ENCODE assay signal across 21 cellular contexts in the genomic region with DNA sequence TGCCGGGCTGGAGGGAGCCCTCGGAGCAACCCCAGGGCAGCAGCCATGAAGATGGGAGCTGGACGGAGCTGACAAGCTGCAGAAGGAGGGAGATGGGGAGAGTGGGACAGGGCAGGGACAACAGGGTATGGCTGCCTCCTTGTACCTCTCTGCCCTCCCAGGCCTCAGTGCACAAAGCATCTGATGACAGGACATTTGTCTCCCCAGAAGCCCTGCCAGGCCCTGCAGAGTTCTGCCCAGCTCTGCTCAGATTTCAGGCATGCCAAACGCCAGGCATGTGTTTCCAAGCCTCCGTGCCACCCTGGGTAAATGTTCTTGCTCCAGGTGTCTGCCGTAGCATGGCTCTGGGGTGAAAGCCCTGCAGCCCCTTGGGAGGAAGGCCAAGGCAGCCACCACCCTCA. TPM values are rescaled to one million over a fixed set of nuclear protein-coding genes. Genes with fewer than 3 reads are reported as not detected.
DNase-seq lines count a peak whose midpoint lies in the region; TF ChIP-seq lines count a peak whose summit lies in the region.
"Had no signal": no experiment of that assay in that cellular context is flagged by ENCODE, and none has a peak within 500 bp of the region (broad histone marks: within the 10 kb centered on the region; RNA-seq: fewer than 3 reads in every experiment).

No MANE protein-coding gene starts in this region.

- no peaks in the 10 kb centered on the region for H3K36me3 ChIP-seq in mammary epithelial cell (ENCODE audit: insufficient read depth, low read length)
- H3K36me3 ChIP-seq in neuronal stem cell (replicated peaks in 1 of 2; ENCODE audit: control insufficient read depth in 2 of 2, insufficient read depth in 2 of 2, low read length in 2 of 2): peaks cover 5 to 17% of the 10 kb centered on the region in 2 donors
- H3K36me3 ChIP-seq in CD8-positive, alpha-beta memory T cell (ENCODE audit: insufficient read depth, low read length): no peaks in the 10 kb centered on the region

- H3K4me1 ChIP-seq in mammary epithelial cell (ENCODE audit: insufficient read depth, low read length) (peaks cover 40% of the 10 kb centered on the region), neuronal stem cell (ENCODE audit: control insufficient read depth in 2 of 2, insufficient read depth in 1 of 2, low read depth in 1 of 2, low read length in 2 of 2) (peaks cover 0 to 14% of the 10 kb centered on the region in 2 donors)
- H3K4me1 ChIP-seq in CD8-positive, alpha-beta memory T cell (ENCODE audit: insufficient read depth, low read length): peaks cover 39% of the 10 kb centered on the region

- no peak overlapping the region for H3K4ac ChIP-seq in neuronal stem cell (ENCODE audit: low read length)

- H3K9ac ChIP-seq in mammary epithelial cell (ENCODE audit: insufficient read depth, low read length) (no peak overlapping the region), neuronal stem cell (ENCODE audit: low read depth, low read length, poor library complexity) (no peak overlapping the region)

- H4K91ac ChIP-seq in neuronal stem cell (ENCODE audit: low read depth, low read length, poor library complexity): no peak overlapping the region

- no peak overlapping the region for H2BK5ac ChIP-seq in neuronal stem cell (ENCODE audit: low read length)

- no peak overlapping the region for H2BK120ac ChIP-seq in neuronal stem cell (ENCODE audit: low read depth, low read length)

- H3K4me2 ChIP-seq in mammary epithelial cell (ENCODE audit: insufficient read depth, low read depth, low read length) (no peak overlapping the region), neuronal stem cell (ENCODE audit: insufficient read depth, low read length, poor library complexity, severe bottlenecking) (no peak overlapping the region)

- H2AK5ac ChIP-seq in neuronal stem cell (ENCODE audit: low read depth, low read length): no peak overlapping the region

- H3K23ac ChIP-seq in neuronal stem cell (ENCODE audit: low read depth, low read length, poor library complexity): peak overlapping the region; percentile 43

- no peak overlapping the region for H2BK12ac ChIP-seq in neuronal stem cell (ENCODE audit: low read length)

- peak; percentile 37 to 52 for DNase-seq in T47D (ENCODE audit: low read depth in 1 of 2, low spot score in 1 of 2)
- DNase-seq in mammary epithelial cell: no peak
- peak; percentile 78 for DNase-seq in cardiac septum (ENCODE audit: low spot score)
- no peak for DNase-seq in neuronal stem cell (ENCODE audit: low spot score)
- DNase-seq in ureter (ENCODE audit: low spot score): peak; percentile 43
- DNase-seq in cerebellum (ENCODE audit: low spot score): no peak
- DNase-seq in HK-2 (ENCODE audit: unreplicated experiment): no peak
- no peak for DNase-seq in CD8-positive, alpha-beta memory T cell
- DNase-seq: activated CD8-positive, alpha-beta T cell treated with anti-CD3 and anti-CD28 coated beads for 36 hours; activated naive CD4-positive, alpha-beta T cell treated with anti-CD3 and anti-CD28 coated beads, Interleukin-2, amount 10 ng/mL, durations not matched to agents 7 days and 5 days; activated T-cell treated with anti-CD3 and anti-CD28 coated beads, Interleukin-2, amount 50 U/mL, for 24 hours; dermis blood vessel endothelial cell; foreskin melanocyte; H9; NCI-H1417; stimulated activated CD4-positive, alpha-beta T cell treated with anti-CD3 and anti-CD28 coated beads, Interleukin-2, amount 100 ng/mL, for 48 hours; T1000 had no signal

- TF ChIP-seq CTCF in mammary epithelial cell (conservative IDR thresholded peaks at IDR 0.05 in 1 of 2, IDR thresholded peaks at IDR 0.05 in 1 of 2; ENCODE audit: extremely low read depth in 1 of 2, insufficient read depth in 1 of 2, low read depth in 1 of 2, low read length in 2 of 2): no peak

- H3K27ac ChIP-seq in mammary epithelial cell (ENCODE audit: insufficient read depth, low read depth, low read length) (no peak overlapping the region), neuronal stem cell (replicated peaks; ENCODE audit: low read length) (no peak overlapping the region)
- no peak overlapping the region for H3K27ac ChIP-seq in CD8-positive, alpha-beta memory T cell (ENCODE audit: low read depth, low read length)

- no peak overlapping the region for H4K8ac ChIP-seq in neuronal stem cell (ENCODE audit: low read depth, low read length)

- no peak overlapping the region for H3K27ac Mint-ChIP-seq in CD8-positive, alpha-beta memory T cell
- H3K27ac Mint-ChIP-seq: activated CD8-positive, alpha-beta T cell treated with anti-CD3 and anti-CD28 coated beads for 36 hours; activated naive CD4-positive, alpha-beta T cell treated with anti-CD3 and anti-CD28 coated beads, Interleukin-2, amount 10 ng/mL, durations not matched to agents 7 days and 5 days; activated T-cell treated with anti-CD3 and anti-CD28 coated beads, Interleukin-2, amount 50 U/mL, for 24 hours; H9; stimulated activated naive CD8-positive, alpha-beta T cell treated with anti-CD3 and anti-CD28 coated beads, Interleukin-15, Interleukin-2, amounts not matched to agents 100 ng/mL and 50 ng/mL, for 24 hours had no signal

- peaks cover 0 to 34% (median 5%) of the 10 kb centered on the region in 3 donors for H3K36me3 Mint-ChIP-seq in CD8-positive, alpha-beta memory T cell

- H4K20me1 ChIP-seq in mammary epithelial cell (ENCODE audit: insufficient read depth, low read length): no peaks in the 10 kb centered on the region

- POLR2A ChIA-PET in CD8-positive, alpha-beta memory T cell (lab: Charles Lee): interaction anchor here (0.6 kb wide), 1 partner anchor 35 kb away, joined by 4 read pairs; no protein-coding TSS in a partner anchor

- no peak overlapping the region for H3K14ac ChIP-seq in neuronal stem cell (ENCODE audit: low read length)

- H3K79me2 ChIP-seq in mammary epithelial cell (ENCODE audit: insufficient read depth, low read length): peaks cover 75% of the 10 kb centered on the region

- BruUV-seq in mammary epithelial cell (replicated peaks; lab: Mats Ljungman, UMichigan): no TSS peak

- H3K4me3 ChIP-seq in mammary epithelial cell (replicated peaks in 1 of 3; ENCODE audit: insufficient read depth in 1 of 3, low read depth in 2 of 3, low read length in 3 of 3): no peak overlapping the region
- no peak overlapping the region for H3K4me3 ChIP-seq in neuronal stem cell (ENCODE audit: low read length in 2 of 2)
- H3K4me3 ChIP-seq in CD8-positive, alpha-beta memory T cell (ENCODE audit: low read length): no peak overlapping the region

- no peak overlapping the region for H3K18ac ChIP-seq in neuronal stem cell (ENCODE audit: low read length)

- CTCF ChIA-PET in mammary epithelial cell (lab: Charles Lee; ENCODE audit: low non-redundant PET): no interaction called here
- CTCF ChIA-PET in CD8-positive, alpha-beta memory T cell (lab: Charles Lee): interaction anchor here (1.8 kb wide), 1 partner anchor 57 kb away, joined by 5 read pairs; no protein-coding TSS in a partner anchor

- H3K4me1 Mint-ChIP-seq in CD8-positive, alpha-beta memory T cell: peaks cover 26 to 43% (median 33%) of the 10 kb centered on the region in 3 donors

- H3K9me3 Mint-ChIP-seq in CD8-positive, alpha-beta memory T cell: no peaks in the 10 kb centered on the region
- H3K9me3 Mint-ChIP-seq: activated CD8-positive, alpha-beta T cell treated with anti-CD3 and anti-CD28 coated beads for 36 hours; activated naive CD4-positive, alpha-beta T cell treated with anti-CD3 and anti-CD28 coated beads, Interleukin-2, amount 10 ng/mL, durations not matched to agents 7 days and 5 days; activated T-cell treated with anti-CD3 and anti-CD28 coated beads, Interleukin-2, amount 50 U/mL, for 24 hours; H9; stimulated activated naive CD8-positive, alpha-beta T cell treated with anti-CD3 and anti-CD28 coated beads, Interleukin-15, Interleukin-2, amounts not matched to agents 100 ng/mL and 50 ng/mL, for 24 hours had no signal

- in situ Hi-C loops in T47D (cut with HindIII; ENCODE audit: low pct_unique_long_range_greater_than_20kb, low sequenced_read_pairs) (no loop called here), mammary epithelial cell (cut with MboI; ENCODE audit: low sequenced_read_pairs in 2 of 2) (no loop called here)

- H3K79me1 ChIP-seq in neuronal stem cell (ENCODE audit: low read depth, low read length): no peaks in the 10 kb centered on the region

- intact Hi-C loops in mammary epithelial cell (cut with micrococcal nuclease) (no loop called here), cardiac septum (cut with DNase I) (no loop called here)

- H3K27me3 Mint-ChIP-seq in CD8-positive, alpha-beta memory T cell: peaks cover 12% of the 10 kb centered on the region in 2 donors

- 80% methylated on average over 5 of the region's 6 CpGs for WGBS in mammary epithelial cell (ENCODE audit: low coverage, missing lambda C conversion rate)
- WGBS in neuronal stem cell (ENCODE audit: extremely low coverage in 2 of 2, insufficient read length in 2 of 2, insufficient replicate concordance in 1 of 2), 2 donors: no CpG with 5 or more reads among the region's 6 CpGs

- H2AFZ ChIP-seq in mammary epithelial cell (ENCODE audit: low read depth, low read length): no peak overlapping the region
- H2AFZ ChIP-seq in neuronal stem cell (ENCODE audit: low read length): no peak overlapping the region

- dilution Hi-C loops in mammary epithelial cell (cut with HindIII; ENCODE audit: low sequenced_read_pairs): no loop called here

- H3K4me3 Mint-ChIP-seq in CD8-positive, alpha-beta memory T cell: no peak overlapping the region
- H3K4me3 Mint-ChIP-seq: activated CD8-positive, alpha-beta T cell treated with anti-CD3 and anti-CD28 coated beads for 36 hours; activated naive CD4-positive, alpha-beta T cell treated with anti-CD3 and anti-CD28 coated beads, Interleukin-2, amount 10 ng/mL, durations not matched to agents 7 days and 5 days; activated T-cell treated with anti-CD3 and anti-CD28 coated beads, Interleukin-2, amount 50 U/mL, for 24 hours; H9; stimulated activated naive CD8-positive, alpha-beta T cell treated with anti-CD3 and anti-CD28 coated beads, Interleukin-15, Interleukin-2, amounts not matched to agents 100 ng/mL and 50 ng/mL, for 24 hours had no signal

- H2BK15ac ChIP-seq in neuronal stem cell (ENCODE audit: low read length): no peak overlapping the region

- no peaks in the 10 kb centered on the region for H3K27me3 ChIP-seq in mammary epithelial cell (ENCODE audit: insufficient read depth, low read length)
- peaks cover 7 to 45% (median 35%) of the 10 kb centered on the region in 3 experiments for H3K27me3 ChIP-seq in neuronal stem cell (ENCODE audit: control insufficient read depth in 3 of 3, insufficient read depth in 3 of 3, low read depth in 1 of 3, low read length in 3 of 3)
- H3K27me3 ChIP-seq in CD8-positive, alpha-beta memory T cell (ENCODE audit: insufficient read depth, low read length, poor library complexity, severe bottlenecking): peaks cover 6% of the 10 kb centered on the region

- H3K9me3 ChIP-seq in mammary epithelial cell (replicated peaks; ENCODE audit: insufficient read depth, low read length): no peaks in the 10 kb centered on the region
- H3K9me3 ChIP-seq in neuronal stem cell (replicated peaks in 1 of 2; ENCODE audit: control insufficient read depth in 2 of 2, insufficient read depth in 1 of 2, low read depth in 1 of 2, low read length in 2 of 2): no peaks in the 10 kb centered on the region
- no peaks in the 10 kb centered on the region for H3K9me3 ChIP-seq in CD8-positive, alpha-beta memory T cell (ENCODE audit: low read length)

RNA-seq across cellular contexts. Expression of gene IFITM10, which starts 1.1 kb away (rescaled TPM):
- total RNA-seq in mammary epithelial cell (10 to 100 TPM; 10.2 to 32.3 TPM), cardiac septum (2.0 TPM), ureter (49.2 TPM), cerebellum (4.5 TPM)
- 8.2 TPM for polyA plus RNA-seq in mammary epithelial cell
- 5.4 TPM for polyA minus RNA-seq in mammary epithelial cell
- polyA plus RNA-seq in neuronal stem cell (2013, experiment 1 of 2): 0.40 TPM
- polyA plus RNA-seq in neuronal stem cell (2013, experiment 2 of 2): 0.39 TPM
- total RNA-seq in CD8-positive, alpha-beta memory T cell: under 1 TPM; 0.39 to 0.95 TPM
- 0.10 TPM for polyA plus RNA-seq in CD8-positive, alpha-beta memory T cell

RNA-seq across cellular contexts. Expression of gene CTSD, which starts 12.2 kb away (rescaled TPM):
- total RNA-seq in mammary epithelial cell (100 to 1,000 TPM; 550 to 659 TPM), cardiac septum (521 TPM), ureter (1,385 TPM), cerebellum (24.1 TPM)
- polyA plus RNA-seq in mammary epithelial cell: 569 TPM
- polyA minus RNA-seq in mammary epithelial cell: 834 TPM
- 48.8 TPM for polyA plus RNA-seq in neuronal stem cell (2013, experiment 1 of 2)
- 46.1 TPM for polyA plus RNA-seq in neuronal stem cell (2013, experiment 2 of 2)
- total RNA-seq in CD8-positive, alpha-beta memory T cell: 100 to 1,000 TPM; 110 to 116 TPM
- 206 TPM for polyA plus RNA-seq in CD8-positive, alpha-beta memory T cell

RNA-seq across cellular contexts. Expression of gene KRTAP5-6, which starts 54.5 kb away (rescaled TPM):
- total RNA-seq in mammary epithelial cell (not detected), cardiac septum (not detected), ureter (not detected), cerebellum (not detected)
- polyA plus RNA-seq in mammary epithelial cell: not detected
- not detected for polyA minus RNA-seq in mammary epithelial cell
- polyA plus RNA-seq in neuronal stem cell (2013, experiment 1 of 2): not detected
- polyA plus RNA-seq in neuronal stem cell (2013, experiment 2 of 2): not detected
- total RNA-seq in CD8-positive, alpha-beta memory T cell: not detected
- polyA plus RNA-seq in CD8-positive, alpha-beta memory T cell: not detected
- total RNA-seq: A172; activated CD8-positive, alpha-beta T cell treated with anti-CD3 and anti-CD28 coated beads for 36 hours; dermis blood vessel endothelial cell; H9; omental fat pad had no signal
- polyA plus RNA-seq: BJ had no signal

Comparison
In these comparisons a context has a peak if more than half of its experiments do, and no peak if none do; other contexts are left out.
1. DNase-seq: peak in T47D (2 of 2), cardiac septum (single experiment) and ureter (single experiment); none in mammary epithelial cell (single experiment), neuronal stem cell (single experiment), cerebellum (single experiment), HK-2 (single experiment) and CD8-positive, alpha-beta memory T cell (0 of 5).